Comparison of ENCODE assay signal across 9 cellular contexts in the genomic region with DNA sequence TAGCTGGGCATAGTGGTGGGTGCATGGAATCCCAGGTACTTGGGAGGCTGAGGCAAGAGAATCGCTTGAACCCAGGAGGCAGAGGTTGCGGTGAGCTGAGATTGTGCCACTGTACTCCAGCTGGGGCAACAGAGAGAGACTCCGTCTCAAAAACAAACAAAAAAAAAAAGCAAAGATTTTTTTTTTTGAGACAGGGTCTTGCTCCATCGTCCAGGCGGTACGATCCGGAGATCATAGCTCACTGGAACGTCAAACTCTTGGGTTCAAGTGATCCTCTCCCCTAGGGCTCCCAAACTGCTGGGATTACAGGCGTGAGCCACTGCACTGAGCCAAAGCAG.
"Had no signal": no experiment of that assay in that cellular context is flagged by ENCODE, and none has a peak within 500 bp of the region (broad histone marks: within the 10 kb centered on the region; RNA-seq: fewer than 3 reads in every experiment).

No MANE protein-coding gene starts in this region.

- H3K36me3 ChIP-seq: HAP-1 had no signal

- H3K27ac Mint-ChIP-seq: HFFc6, IgD-negative memory B cell had no signal

- H3K4me3 Mint-ChIP-seq: HFFc6, IgD-negative memory B cell had no signal

- ATAC-seq: HCT116 had no signal

- DNase-seq: GM23248, GOT3, H7, HFFc6, KBM-7 had no signal

- H3K27ac ChIP-seq: GM23248, HL-60 had no signal

- H3K9me3 Mint-ChIP-seq: HFFc6, IgD-negative memory B cell had no signal

- H2AFZ ChIP-seq: GM23248 had no signal

- H3K4me3 ChIP-seq: GM23248, HAP-1 had no signal

- H3K9me3 ChIP-seq: HAP-1 had no signal

- H3K9ac ChIP-seq: GM23248 had no signal
